In the genomic region with DNA sequence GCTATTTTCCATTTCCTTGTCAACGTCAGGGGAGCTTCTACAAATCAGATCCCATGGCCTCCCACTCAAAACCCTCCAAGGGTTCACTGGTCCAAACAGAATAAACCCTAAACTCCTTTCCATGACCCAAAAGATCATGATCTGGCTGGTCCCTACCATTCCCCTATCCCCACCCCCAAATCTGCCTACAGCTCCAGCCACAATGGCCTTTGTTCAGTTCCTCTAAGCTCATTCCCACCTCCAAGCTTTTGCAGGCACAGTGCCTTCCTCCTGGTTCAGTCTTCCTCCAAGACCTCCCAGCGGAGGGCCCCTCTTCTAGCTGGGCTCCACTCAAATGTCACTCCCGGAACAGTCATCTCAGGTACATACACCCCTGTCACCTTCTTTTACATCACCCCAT, we compare ENCODE assay signal across 12 cellular contexts. TPM values are rescaled to one million over a fixed set of nuclear protein-coding genes. Genes with fewer than 3 reads are reported as not detected.
DNase-seq lines count a peak whose midpoint lies in the region; ATAC-seq and TF ChIP-seq lines count a peak whose summit lies in the region.
"Had no signal": no experiment of that assay in that cellular context is flagged by ENCODE, and none has a peak within 500 bp of the region (broad histone marks: within the 10 kb centered on the region; RNA-seq: fewer than 3 reads in every experiment).

No MANE protein-coding gene starts in this region.

- peak overlapping the region in 6 of 8 donors; percentile 10 to 68 (median 40) for H3K4me3 Mint-ChIP-seq in naive B cell
- H3K4me3 Mint-ChIP-seq in type B pancreatic cell: peak overlapping the region; percentile 90

- H3K4me1 Mint-ChIP-seq in naive B cell (peaks cover 20 to 33% (median 25%) of the 10 kb centered on the region in 3 donors), type B pancreatic cell (ENCODE audit: unreplicated experiment) (peaks cover 27% of the 10 kb centered on the region)

- no peaks in the 10 kb centered on the region for H3K9me3 ChIP-seq in cardiac muscle cell (ENCODE audit: low read depth)

- intact Hi-C loops in cardiac septum (cut with DNase I): loop anchor here (1.0 to 10.0 kb wide), 3 partner anchors 42 to 218 kb away; partner anchors contain the start of genes IQCK and KNOP1

- no peak for ATAC-seq in naive B cell (ENCODE audit: low read depth in 2 of 2)
- no peak for ATAC-seq in HG03039 (IDR thresholded peaks at IDR 0.05; ENCODE audit: unreplicated experiment)
- no peak for ATAC-seq in HG03521 (IDR thresholded peaks at IDR 0.05; ENCODE audit: unreplicated experiment)
- ATAC-seq: effector memory CD8-positive, alpha-beta T cell had no signal

- H3K27me3 ChIP-seq in cardiac muscle cell: no peaks in the 10 kb centered on the region

- H3K36me3 Mint-ChIP-seq in naive B cell: no peaks in the 10 kb centered on the region
- H3K36me3 Mint-ChIP-seq in type B pancreatic cell: peaks cover 13% of the 10 kb centered on the region

- H3K27ac ChIP-seq in cardiac muscle cell: no peak overlapping the region

- no peaks in the 10 kb centered on the region for H3K36me3 ChIP-seq in cardiac muscle cell

- H3K27me3 Mint-ChIP-seq in naive B cell (peaks cover 35 to 70% (median 68%) of the 10 kb centered on the region in 3 donors), type B pancreatic cell (peaks cover 17% of the 10 kb centered on the region)

- no peak overlapping the region for H3K27ac Mint-ChIP-seq in naive B cell
- H3K27ac Mint-ChIP-seq in type B pancreatic cell: peak overlapping the region; percentile 76
- H3K27ac Mint-ChIP-seq: effector memory CD8-positive, alpha-beta T cell had no signal

- TF ChIP-seq CTCF in cardiac muscle cell (IDR thresholded peaks at IDR 0.05; ENCODE audit: low read depth, low read length): no peak
- no peak for TF ChIP-seq CTCF in type B pancreatic cell (conservative IDR thresholded peaks at IDR 0.05)

- DNase-seq in cardiac muscle cell (ENCODE audit: low read depth in 1 of 2, low spot score in 1 of 2) (no peak), cardiac septum (ENCODE audit: low spot score) (no peak), dermis blood vessel endothelial cell (peak; percentile 15), naive B cell (no peak), type B pancreatic cell (ENCODE audit: extremely low spot score, unreplicated experiment) (no peak), DMS114 treated with DMSO at 0.1 percent for 48 hours (lab: John Stamatoyannopoulos, UW; ENCODE audit: unreplicated experiment) (no peak)
- DNase-seq: activated T-cell treated with anti-CD3 and anti-CD28 coated beads for 4 hours; effector memory CD8-positive, alpha-beta T cell; mammary epithelial cell; NCI-H187 treated with DMSO at 0.1 percent for 48 hours had no signal

- no peaks in the 10 kb centered on the region for H3K9me3 Mint-ChIP-seq in naive B cell
- H3K9me3 Mint-ChIP-seq in type B pancreatic cell: no peaks in the 10 kb centered on the region
- H3K9me3 Mint-ChIP-seq: effector memory CD8-positive, alpha-beta T cell had no signal

- H3K4me3 ChIP-seq in cardiac muscle cell: peak overlapping the region; percentile 83

- H3K4me1 ChIP-seq in cardiac muscle cell (ENCODE audit: low read depth): peaks cover 12% of the 10 kb centered on the region

RNA-seq across cellular contexts. Expression of gene GPRC5B, which starts 2.0 kb away (rescaled TPM):
- total RNA-seq in cardiac muscle cell (15.5 and 17.5 TPM in 2 replicates), cardiac septum (54.1 TPM), dermis blood vessel endothelial cell (75.1 and 80.5 TPM in 2 replicates), type B pancreatic cell (ENCODE audit: low replicate concordance) (25.8 and 53.8 TPM in 2 replicates)
- polyA plus RNA-seq in cardiac muscle cell (14.7 and 21.9 TPM in 2 replicates), naive B cell (ENCODE audit: low read depth in 6 of 6) (not detected)
